1 cellular context compared by ENCODE assay signal in the genomic region with DNA sequence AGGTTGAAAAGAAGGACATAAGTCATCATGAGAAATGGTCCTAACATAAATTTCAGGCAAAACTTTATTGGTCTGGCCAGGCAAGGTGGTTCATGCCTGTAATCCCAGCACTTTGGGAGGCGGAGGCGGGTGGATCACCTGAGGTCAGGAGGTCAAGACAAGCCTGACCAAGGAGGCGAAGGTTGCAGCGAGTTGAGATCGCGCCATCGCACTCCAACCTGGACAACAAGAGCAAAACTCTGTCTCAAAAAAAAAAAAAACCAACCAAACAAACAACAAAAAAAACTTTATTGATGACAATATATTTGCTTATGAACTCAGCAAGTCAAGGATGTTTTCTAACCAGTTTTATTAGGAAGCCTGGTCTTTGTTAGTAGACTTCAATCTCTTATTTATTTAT.
TF ChIP-seq lines count a peak whose summit lies in the region.

No MANE protein-coding gene starts in this region.

TF ChIP-seq in GM23338, 12 proteins besides CTCF, POLR2A, EP300 and RAD21 (continued from another document):
- TF ChIP-seq ZNF331 (CRISPR knock-in tag; IDR thresholded peaks at IDR 0.05; ENCODE audit: low read depth): no peak
- TF ChIP-seq, protein P1, sequence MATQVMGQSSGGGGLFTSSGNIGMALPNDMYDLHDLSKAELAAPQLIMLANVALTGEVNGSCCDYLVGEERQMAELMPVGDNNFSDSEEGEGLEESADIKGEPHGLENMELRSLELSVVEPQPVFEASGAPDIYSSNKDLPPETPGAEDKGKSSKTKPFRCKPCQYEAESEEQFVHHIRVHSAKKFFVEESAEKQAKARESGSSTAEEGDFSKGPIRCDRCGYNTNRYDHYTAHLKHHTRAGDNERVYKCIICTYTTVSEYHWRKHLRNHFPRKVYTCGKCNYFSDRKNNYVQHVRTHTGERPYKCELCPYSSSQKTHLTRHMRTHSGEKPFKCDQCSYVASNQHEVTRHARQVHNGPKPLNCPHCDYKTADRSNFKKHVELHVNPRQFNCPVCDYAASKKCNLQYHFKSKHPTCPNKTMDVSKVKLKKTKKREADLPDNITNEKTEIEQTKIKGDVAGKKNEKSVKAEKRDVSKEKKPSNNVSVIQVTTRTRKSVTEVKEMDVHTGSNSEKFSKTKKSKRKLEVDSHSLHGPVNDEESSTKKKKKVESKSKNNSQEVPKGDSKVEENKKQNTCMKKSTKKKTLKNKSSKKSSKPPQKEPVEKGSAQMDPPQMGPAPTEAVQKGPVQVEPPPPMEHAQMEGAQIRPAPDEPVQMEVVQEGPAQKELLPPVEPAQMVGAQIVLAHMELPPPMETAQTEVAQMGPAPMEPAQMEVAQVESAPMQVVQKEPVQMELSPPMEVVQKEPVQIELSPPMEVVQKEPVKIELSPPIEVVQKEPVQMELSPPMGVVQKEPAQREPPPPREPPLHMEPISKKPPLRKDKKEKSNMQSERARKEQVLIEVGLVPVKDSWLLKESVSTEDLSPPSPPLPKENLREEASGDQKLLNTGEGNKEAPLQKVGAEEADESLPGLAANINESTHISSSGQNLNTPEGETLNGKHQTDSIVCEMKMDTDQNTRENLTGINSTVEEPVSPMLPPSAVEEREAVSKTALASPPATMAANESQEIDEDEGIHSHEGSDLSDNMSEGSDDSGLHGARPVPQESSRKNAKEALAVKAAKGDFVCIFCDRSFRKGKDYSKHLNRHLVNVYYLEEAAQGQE (IDR thresholded peaks at IDR 0.05; ENCODE audit: unreplicated experiment): no peak
- TF ChIP-seq, protein P2, sequence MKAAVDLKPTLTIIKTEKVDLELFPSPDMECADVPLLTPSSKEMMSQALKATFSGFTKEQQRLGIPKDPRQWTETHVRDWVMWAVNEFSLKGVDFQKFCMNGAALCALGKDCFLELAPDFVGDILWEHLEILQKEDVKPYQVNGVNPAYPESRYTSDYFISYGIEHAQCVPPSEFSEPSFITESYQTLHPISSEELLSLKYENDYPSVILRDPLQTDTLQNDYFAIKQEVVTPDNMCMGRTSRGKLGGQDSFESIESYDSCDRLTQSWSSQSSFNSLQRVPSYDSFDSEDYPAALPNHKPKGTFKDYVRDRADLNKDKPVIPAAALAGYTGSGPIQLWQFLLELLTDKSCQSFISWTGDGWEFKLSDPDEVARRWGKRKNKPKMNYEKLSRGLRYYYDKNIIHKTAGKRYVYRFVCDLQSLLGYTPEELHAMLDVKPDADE (IDR thresholded peaks at IDR 0.05): no peak
